36 cellular contexts compared by ENCODE assay signal in the genomic region with DNA sequence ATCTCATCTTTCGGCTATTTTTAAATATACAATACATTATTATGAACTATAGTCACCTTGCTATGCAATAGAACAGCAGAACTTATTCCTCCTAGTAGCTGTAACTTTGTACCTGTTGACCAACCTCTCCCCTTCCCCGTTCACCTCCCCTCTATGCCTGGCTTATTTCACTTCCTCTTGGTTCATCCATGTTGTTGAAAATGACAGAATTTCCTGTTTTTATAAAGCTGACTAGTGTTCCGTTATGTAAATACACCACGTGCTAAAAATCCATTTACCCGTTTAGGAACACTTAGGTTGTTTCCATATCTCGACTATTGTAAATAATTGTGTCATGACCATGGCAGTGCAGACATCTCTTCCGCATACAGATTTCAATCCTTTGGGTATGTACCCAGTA. TPM values are rescaled to one million over a fixed set of nuclear protein-coding genes. Genes with fewer than 3 reads are reported as not detected.
"Had no signal": no experiment of that assay in that cellular context is flagged by ENCODE, and none has a peak within 500 bp of the region (broad histone marks: within the 10 kb centered on the region; RNA-seq: fewer than 3 reads in every experiment).

No MANE protein-coding gene starts in this region.

- H3K9me3 ChIP-seq: ascending aorta, colonic mucosa, ovary, prostate gland, stomach, thyroid gland, upper lobe of left lung, vagina had no signal

- ATAC-seq: left cardiac atrium; left ventricle myocardium superior; naive thymus-derived CD4-positive, alpha-beta T cell; stimulated activated naive B cell treated with anti-CD40 and anti-IgM and Interleukin-4, amounts not matched to agents 10 μg/mL and 1 μg/mL and 100 μg/mL, for 72 hours; WTC11 had no signal

- H3K36me3 ChIP-seq: ascending aorta, cardiac muscle cell, colonic mucosa, ovary, prostate gland, stomach, thyroid gland, upper lobe of left lung, vagina had no signal

- H3K4me1 ChIP-seq: ascending aorta, colonic mucosa, prostate gland, stomach, thyroid gland, upper lobe of left lung, vagina had no signal

- H3K4me3 ChIP-seq: ascending aorta, cardiac muscle cell, colonic mucosa, ovary, prostate gland, smooth muscle cell, stomach, thyroid gland, upper lobe of left lung, vagina had no signal

- H3K27me3 ChIP-seq: ascending aorta, colonic mucosa, ovary, thyroid gland, upper lobe of left lung, vagina had no signal

- H3K27ac ChIP-seq: ascending aorta, cardiac muscle cell, colonic mucosa, ovary, prostate gland, stomach, thyroid gland, upper lobe of left lung, vagina had no signal

- H3K4me2 ChIP-seq: smooth muscle cell had no signal

- DNase-seq: activated CD4-positive, alpha-beta memory T cell treated with anti-CD3 and anti-CD28 coated beads, Interleukin-2, amount 10 ng/mL, durations not matched to agents 7 days and 5 days; activated CD4-positive, alpha-beta T cell treated with anti-CD3 and anti-CD28 coated beads for 1 hour; activated CD4-positive, alpha-beta T cell treated with anti-CD3 and anti-CD28 coated beads, Interleukin-2, amount 10 ng/mL, durations not matched to agents 7 days and 5 days; activated CD8-positive, alpha-beta memory T cell treated with anti-CD3 and anti-CD28 coated beads, Interleukin-2, amount 50 U/mL, for 48 hours; activated gamma-delta T cell; activated naive CD4-positive, alpha-beta T cell treated with anti-CD3 and anti-CD28 coated beads, Interleukin-2, amount 10 ng/mL, durations not matched to agents 7 days and 5 days; activated naive CD8-positive, alpha-beta T cell treated with anti-CD3 and anti-CD28 coated beads, Interleukin-2, amount 10 ng/mL, durations not matched to agents 7 days and 5 days; activated T-cell treated with anti-CD3 and anti-CD28 coated beads, Interleukin-2, amount 50 U/mL, for 24 hours; cerebellar nuclear complex; colonic mucosa; effector memory CD4-positive, alpha-beta T cell; hippocampal formation; left cardiac atrium; left ventricle myocardium superior; naive thymus-derived CD4-positive, alpha-beta T cell; ovary; retina; stimulated activated CD4-positive, alpha-beta T cell treated with anti-CD3 and anti-CD28 coated beads, Interleukin-2, amount 100 ng/mL, for 24 hours; stimulated activated naive B cell treated with anti-CD40 and anti-IgM and Interleukin-4, amounts not matched to agents 10 μg/mL and 1 μg/mL and 100 μg/mL, for 72 hours; stomach; thyroid gland had no signal

RNA-seq across cellular contexts. Expression of a gene that starts 10.3 kb away (rescaled TPM):
- total RNA-seq: activated CD4-positive, alpha-beta memory T cell treated with anti-CD3 and anti-CD28 coated beads, Interleukin-2, amount 10 ng/mL, durations not matched to agents 7 days and 5 days; activated CD4-positive, alpha-beta T cell treated with anti-CD3 and anti-CD28 coated beads, Interleukin-2, amount 10 ng/mL, durations not matched to agents 7 days and 5 days; activated naive CD8-positive, alpha-beta T cell treated with anti-CD3 and anti-CD28 coated beads, Interleukin-2, amount 10 ng/mL, durations not matched to agents 7 days and 5 days; ascending aorta; cardiac muscle cell; dermis microvascular lymphatic vessel endothelial cell; fibroblast of lung; fibroblast of villous mesenchyme; left cardiac atrium; left ventricle myocardium superior; lung microvascular endothelial cell; mesothelial cell of epicardium; naive thymus-derived CD4-positive, alpha-beta T cell; prostate gland; smooth muscle cell; thyroid gland; upper lobe of left lung; vagina; WTC11 had no signal
- polyA plus RNA-seq: cardiac muscle cell; esophagus; fibroblast of lung; keratinocyte; naive thymus-derived CD4-positive, alpha-beta T cell; neural cell; ovary; smooth muscle cell; stomach had no signal

RNA-seq across cellular contexts. Expression of a gene that starts 21.4 kb away (rescaled TPM):
- total RNA-seq: activated CD4-positive, alpha-beta memory T cell treated with anti-CD3 and anti-CD28 coated beads, Interleukin-2, amount 10 ng/mL, durations not matched to agents 7 days and 5 days; activated CD4-positive, alpha-beta T cell treated with anti-CD3 and anti-CD28 coated beads, Interleukin-2, amount 10 ng/mL, durations not matched to agents 7 days and 5 days; activated naive CD8-positive, alpha-beta T cell treated with anti-CD3 and anti-CD28 coated beads, Interleukin-2, amount 10 ng/mL, durations not matched to agents 7 days and 5 days; dermis microvascular lymphatic vessel endothelial cell; fibroblast of lung; fibroblast of villous mesenchyme; lung microvascular endothelial cell; naive thymus-derived CD4-positive, alpha-beta T cell; smooth muscle cell; vagina had no signal
- polyA plus RNA-seq: fibroblast of lung; keratinocyte; naive thymus-derived CD4-positive, alpha-beta T cell; smooth muscle cell had no signal

RNA-seq across cellular contexts. Expression of a gene that starts 54.0 kb away (rescaled TPM):
- total RNA-seq: activated CD4-positive, alpha-beta memory T cell treated with anti-CD3 and anti-CD28 coated beads, Interleukin-2, amount 10 ng/mL, durations not matched to agents 7 days and 5 days; activated CD4-positive, alpha-beta T cell treated with anti-CD3 and anti-CD28 coated beads, Interleukin-2, amount 10 ng/mL, durations not matched to agents 7 days and 5 days; activated naive CD8-positive, alpha-beta T cell treated with anti-CD3 and anti-CD28 coated beads, Interleukin-2, amount 10 ng/mL, durations not matched to agents 7 days and 5 days; ascending aorta; cardiac muscle cell; colonic mucosa; dermis microvascular lymphatic vessel endothelial cell; fibroblast of lung; fibroblast of villous mesenchyme; lung microvascular endothelial cell; mesothelial cell of epicardium; naive thymus-derived CD4-positive, alpha-beta T cell; prostate gland; smooth muscle cell; stomach; thyroid gland; upper lobe of left lung; vagina; WTC11 had no signal
- polyA plus RNA-seq: cardiac muscle cell; esophagus; fibroblast of lung; keratinocyte; naive thymus-derived CD4-positive, alpha-beta T cell; ovary; smooth muscle cell; stomach had no signal

RNA-seq across cellular contexts. Expression of a gene that starts 59.6 kb away (rescaled TPM):
- total RNA-seq: activated CD4-positive, alpha-beta memory T cell treated with anti-CD3 and anti-CD28 coated beads, Interleukin-2, amount 10 ng/mL, durations not matched to agents 7 days and 5 days; activated CD4-positive, alpha-beta T cell treated with anti-CD3 and anti-CD28 coated beads, Interleukin-2, amount 10 ng/mL, durations not matched to agents 7 days and 5 days; activated naive CD8-positive, alpha-beta T cell treated with anti-CD3 and anti-CD28 coated beads, Interleukin-2, amount 10 ng/mL, durations not matched to agents 7 days and 5 days; ascending aorta; cardiac muscle cell; dermis microvascular lymphatic vessel endothelial cell; fibroblast of lung; fibroblast of villous mesenchyme; left cardiac atrium; left ventricle myocardium superior; lung microvascular endothelial cell; mesothelial cell of epicardium; naive thymus-derived CD4-positive, alpha-beta T cell; smooth muscle cell; stomach; thyroid gland; vagina had no signal
- polyA plus RNA-seq: cardiac muscle cell; esophagus; fibroblast of lung; keratinocyte; naive thymus-derived CD4-positive, alpha-beta T cell; neural cell; smooth muscle cell; stomach had no signal

RNA-seq across cellular contexts. Expression of a gene that starts 59.7 kb away (rescaled TPM):
- total RNA-seq: activated CD4-positive, alpha-beta memory T cell treated with anti-CD3 and anti-CD28 coated beads, Interleukin-2, amount 10 ng/mL, durations not matched to agents 7 days and 5 days; activated CD4-positive, alpha-beta T cell treated with anti-CD3 and anti-CD28 coated beads, Interleukin-2, amount 10 ng/mL, durations not matched to agents 7 days and 5 days; activated naive CD8-positive, alpha-beta T cell treated with anti-CD3 and anti-CD28 coated beads, Interleukin-2, amount 10 ng/mL, durations not matched to agents 7 days and 5 days; ascending aorta; colonic mucosa; dermis microvascular lymphatic vessel endothelial cell; fibroblast of lung; fibroblast of villous mesenchyme; left ventricle myocardium superior; lung microvascular endothelial cell; mesothelial cell of epicardium; naive thymus-derived CD4-positive, alpha-beta T cell; smooth muscle cell; stomach; thyroid gland; upper lobe of left lung; vagina; WTC11 had no signal
- polyA plus RNA-seq: esophagus, fibroblast of lung, keratinocyte, neural cell, ovary, smooth muscle cell, stomach had no signal
